Comparison of ENCODE assay signal across 1 cellular context in genomic region chr19:46890423-46891170, GRCh38.
A peak's percentile ranks its signal among the peaks of the same experiment; 100 is the strongest.
TF ChIP-seq lines count a peak whose summit lies in the region.

No MANE protein-coding gene starts in this region.

TF ChIP-seq in HepG2, 621 proteins besides CTCF, POLR2A, EP300 and RAD21 (continued from another document and continues in another):
- TF ChIP-seq HOMEZ (CRISPR knock-in tag; IDR thresholded peaks at IDR 0.05; ENCODE audit: low read depth) (peak; percentile 75), ZNF543 (CRISPR knock-in tag; IDR thresholded peaks at IDR 0.05) (no peak), ZNF264 (CRISPR knock-in tag; IDR thresholded peaks at IDR 0.05) (peak; percentile 72; the same call in 1 of the 2 replicates), POLR2AphosphoS5 (IDR thresholded peaks at IDR 0.05; ENCODE audit: low read depth, low read length) (no peak), SUZ12 (IDR thresholded peaks at IDR 0.05; ENCODE audit: low read depth, low read length) (no peak), SMYD3 (CRISPR knock-in tag; IDR thresholded peaks at IDR 0.05) (no peak), ZNF296 (CRISPR knock-in tag; conservative IDR thresholded peaks at IDR 0.05) (no peak), FOXO1 (CRISPR knock-in tag; IDR thresholded peaks at IDR 0.05) (peak; percentile 94), PITX1 (CRISPR knock-in tag; IDR thresholded peaks at IDR 0.05) (peak; percentile 57; the same call in 1 of the 2 replicates), NR2F2 (IDR thresholded peaks at IDR 0.05; ENCODE audit: borderline replicate concordance, low read depth) (peak; percentile 37; the same call in 1 of the 2 replicates), ZNF615 (CRISPR knock-in tag; IDR thresholded peaks at IDR 0.05; ENCODE audit: borderline replicate concordance) (no peak), ZEB1 (IDR thresholded peaks at IDR 0.05; ENCODE audit: insufficient replicate concordance, low read depth) (no peak), KDM4B (CRISPR knock-in tag; IDR thresholded peaks at IDR 0.05) (no peak), ZNF232 (CRISPR knock-in tag; IDR thresholded peaks at IDR 0.05; ENCODE audit: borderline replicate concordance) (no peak), ATF1 (CRISPR knock-in tag; IDR thresholded peaks at IDR 0.05) (peak; percentile 60; the same call in 1 of the 2 replicates), ZNF644 (CRISPR knock-in tag; IDR thresholded peaks at IDR 0.05; ENCODE audit: low read depth) (0 out of 2 replicates have a peak, but pooled peaks have one; percentile 53), CREB3 (CRISPR knock-in tag; IDR thresholded peaks at IDR 0.05) (no peak), ZNF879 (CRISPR knock-in tag; IDR thresholded peaks at IDR 0.05) (no peak), GZF1 (CRISPR knock-in tag; IDR thresholded peaks at IDR 0.05) (no peak), ZNF691 (CRISPR knock-in tag; IDR thresholded peaks at IDR 0.05; ENCODE audit: borderline replicate concordance, low read depth) (peak; percentile 67; the same call in 1 of the 2 replicates), ZNF749 (CRISPR knock-in tag; IDR thresholded peaks at IDR 0.05; ENCODE audit: borderline replicate concordance) (no peak), ZNF432 (CRISPR knock-in tag; IDR thresholded peaks at IDR 0.05; ENCODE audit: borderline replicate concordance) (no peak), ZNF800 (CRISPR knock-in tag; IDR thresholded peaks at IDR 0.05) (no peak), ZFP91 (CRISPR knock-in tag; IDR thresholded peaks at IDR 0.05; ENCODE audit: borderline replicate concordance) (no peak), MATR3 (CRISPR knock-in tag; IDR thresholded peaks at IDR 0.05) (no peak), NR2C2 (CRISPR knock-in tag; IDR thresholded peaks at IDR 0.05; ENCODE audit: borderline replicate concordance) (peak; percentile 61; the same call in 1 of the 2 replicates), HMG20B (CRISPR knock-in tag; conservative IDR thresholded peaks at IDR 0.05) (peak; percentile 44; the same call in 1 of the 2 replicates), ZMAT3 (CRISPR knock-in tag; conservative IDR thresholded peaks at IDR 0.05) (no peak), GATAD2A (CRISPR knock-in tag; IDR thresholded peaks at IDR 0.05) (peak; percentile 96), ZNF724P (CRISPR knock-in tag; IDR thresholded peaks at IDR 0.05; ENCODE audit: borderline replicate concordance) (no peak), NCOA5 (CRISPR knock-in tag; IDR thresholded peaks at IDR 0.05) (no peak), ARID3A (IDR thresholded peaks at IDR 0.05; ENCODE audit: low read depth, low read length) (peak; percentile 37; the same call in 1 of the 2 replicates), FOXC1 (CRISPR knock-in tag; IDR thresholded peaks at IDR 0.05; ENCODE audit: borderline replicate concordance) (no peak), ZNF704 (CRISPR knock-in tag; IDR thresholded peaks at IDR 0.05; ENCODE audit: borderline replicate concordance) (no peak), ZNF331 (CRISPR knock-in tag; IDR thresholded peaks at IDR 0.05) (peak; percentile 72; the same call in 1 of the 2 replicates), CCDC6 (CRISPR knock-in tag; IDR thresholded peaks at IDR 0.05) (peak; percentile 41; the same call in 1 of the 2 replicates), NR2F1 (CRISPR knock-in tag; IDR thresholded peaks at IDR 0.05) (peak in 1 of 2 experiments; percentile 39; a peak in 2 of 4 replicates), REST (IDR thresholded peaks at IDR 0.05; ENCODE audit: borderline replicate concordance in 1 of 2, low read depth in 1 of 2, low read length in 2 of 2) (no peak), ZNF614 (CRISPR knock-in tag; IDR thresholded peaks at IDR 0.05; ENCODE audit: borderline replicate concordance) (peak; percentile 71; the same call in 1 of the 2 replicates), KLF12 (CRISPR knock-in tag; IDR thresholded peaks at IDR 0.05; ENCODE audit: borderline replicate concordance) (0 out of 2 replicates have a peak, but pooled peaks have one; percentile 22), THAP9 (CRISPR knock-in tag; IDR thresholded peaks at IDR 0.05; ENCODE audit: borderline replicate concordance) (no peak), ZNF784 (CRISPR knock-in tag; IDR thresholded peaks at IDR 0.05; ENCODE audit: borderline replicate concordance) (no peak), ZNF382 (CRISPR knock-in tag; IDR thresholded peaks at IDR 0.05; ENCODE audit: borderline replicate concordance) (no peak), ZNF761 (CRISPR knock-in tag; conservative IDR thresholded peaks at IDR 0.05) (0 out of 2 replicates have a peak, but pooled peaks have one; percentile 65), RFX5 (IDR thresholded peaks at IDR 0.05; ENCODE audit: low read depth, low read length) (0 out of 2 replicates have a peak, but pooled peaks have one; percentile 30), CREBL2 (CRISPR knock-in tag; IDR thresholded peaks at IDR 0.05; ENCODE audit: borderline replicate concordance) (no peak), ZNF547 (CRISPR knock-in tag; IDR thresholded peaks at IDR 0.05) (peak; percentile 36; the same call in 1 of the 2 replicates)
